In the genomic region with DNA sequence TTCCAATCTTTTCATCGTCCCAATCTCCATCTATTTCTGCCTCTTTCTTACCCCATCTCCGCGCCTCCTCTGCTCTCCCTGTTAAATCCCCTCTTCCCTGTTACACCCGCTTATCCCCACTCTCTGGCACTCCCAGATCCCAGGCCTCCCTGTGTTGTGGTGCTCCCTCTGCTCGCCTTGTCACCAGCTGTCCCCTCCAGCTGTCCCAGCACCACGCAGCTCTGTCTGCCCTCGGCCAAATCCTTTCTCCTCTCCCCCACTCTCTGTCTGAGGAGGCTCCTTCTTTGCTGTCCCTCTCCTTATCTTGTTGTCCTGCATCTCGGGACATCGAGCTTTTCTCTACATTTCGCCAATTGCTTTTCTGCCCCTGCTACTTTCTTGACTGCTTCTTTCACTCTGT, we compare ENCODE assay signal across 8 cellular contexts. TPM values are rescaled to one million over a fixed set of nuclear protein-coding genes. Genes with fewer than 3 reads are reported as not detected.
DNase-seq lines count a peak whose midpoint lies in the region.

No MANE protein-coding gene starts in this region.

- H2BK12ac ChIP-seq in neuronal stem cell (ENCODE audit: low read length) = no peak overlapping the region

- no peak overlapping the region for H3K18ac ChIP-seq in neuronal stem cell (ENCODE audit: low read length)

- no peak overlapping the region for H2BK15ac ChIP-seq in neuronal stem cell (ENCODE audit: low read length)

- no peak overlapping the region for H2AK5ac ChIP-seq in neuronal stem cell (ENCODE audit: low read depth, low read length)

- H3K4me1 ChIP-seq in effector memory CD4-positive, alpha-beta T cell (ENCODE audit: control insufficient read depth, insufficient read depth, low read length, poor library complexity, severe bottlenecking) = peaks cover 18% of the 10 kb centered on the region
- peaks cover 0 to 4% of the 10 kb centered on the region in 2 donors for H3K4me1 ChIP-seq in neuronal stem cell (ENCODE audit: control insufficient read depth in 2 of 2, insufficient read depth in 1 of 2, low read depth in 1 of 2, low read length in 2 of 2)

- 100% methylated on average over 3 of the region's 10 CpGs; no CpG with 5 or more reads in 1 of the 2 donors for WGBS in neuronal stem cell (ENCODE audit: extremely low coverage in 2 of 2, insufficient read length in 2 of 2, insufficient replicate concordance in 1 of 2), 2 donors

- DNase-seq in DMS 273 treated with DMSO at 0.1 percent for 48 hours (lab: John Stamatoyannopoulos, UW) (peak; percentile 21), NCI-H2171 (lab: John Stamatoyannopoulos, UW) (peak; percentile 0), neuronal stem cell (ENCODE audit: low spot score) (peak; percentile 5), putamen (ENCODE audit: low spot score) (no peak), OCI-M2 (lab: John Stamatoyannopoulos, UW; ENCODE audit: unreplicated experiment) (no peak), AG08395 (ENCODE audit: low spot score) (no peak), 8988T (no peak)
- DNase-seq in effector memory CD4-positive, alpha-beta T cell = no peak

- peak overlapping the region; percentile 86 for H3K4me2 ChIP-seq in neuronal stem cell (ENCODE audit: insufficient read depth, low read length, poor library complexity, severe bottlenecking)

- H3K79me1 ChIP-seq in neuronal stem cell (ENCODE audit: low read depth, low read length) = peaks cover 3% of the 10 kb centered on the region

- no peak overlapping the region for H3K4ac ChIP-seq in neuronal stem cell (ENCODE audit: low read length)

- H3K27me3 ChIP-seq in effector memory CD4-positive, alpha-beta T cell (replicated peaks; ENCODE audit: control insufficient read depth, insufficient read depth, low read length, poor library complexity, severe bottlenecking) = no peaks in the 10 kb centered on the region
- H3K27me3 ChIP-seq in neuronal stem cell (ENCODE audit: control insufficient read depth in 3 of 3, insufficient read depth in 3 of 3, low read depth in 1 of 3, low read length in 3 of 3) = no peaks in the 10 kb centered on the region

- H3K27ac ChIP-seq in effector memory CD4-positive, alpha-beta T cell (ENCODE audit: insufficient read depth, low read length, poor library complexity, severe bottlenecking) = peak overlapping the region; percentile 80
- no peak overlapping the region for H3K27ac ChIP-seq in neuronal stem cell (replicated peaks; ENCODE audit: low read length)

- peak overlapping the region; percentile 85 for H3K4me3 ChIP-seq in effector memory CD4-positive, alpha-beta T cell (ENCODE audit: insufficient read depth, low read depth, low read length, poor library complexity, severe bottlenecking)
- H3K4me3 ChIP-seq in neuronal stem cell (ENCODE audit: low read length in 2 of 2) = peak overlapping the region; percentile 90 to 100

- no peak overlapping the region for H4K91ac ChIP-seq in neuronal stem cell (ENCODE audit: low read depth, low read length, poor library complexity)

- H3K9ac ChIP-seq in neuronal stem cell (ENCODE audit: low read depth, low read length, poor library complexity) = no peak overlapping the region

- H3K36me3 ChIP-seq in effector memory CD4-positive, alpha-beta T cell (ENCODE audit: control insufficient read depth, insufficient read depth, low read length) = peaks cover 9% of the 10 kb centered on the region
- peaks cover 5 to 33% of the 10 kb centered on the region in 2 donors for H3K36me3 ChIP-seq in neuronal stem cell (replicated peaks in 1 of 2; ENCODE audit: control insufficient read depth in 2 of 2, insufficient read depth in 2 of 2, low read length in 2 of 2)

- H3K14ac ChIP-seq in neuronal stem cell (ENCODE audit: low read length) = no peak overlapping the region

- H4K8ac ChIP-seq in neuronal stem cell (ENCODE audit: low read depth, low read length) = no peak overlapping the region

- H2AFZ ChIP-seq in neuronal stem cell (ENCODE audit: low read length) = no peak overlapping the region

- H3K9me3 ChIP-seq in effector memory CD4-positive, alpha-beta T cell (ENCODE audit: control insufficient read depth, low read length) = no peaks in the 10 kb centered on the region
- H3K9me3 ChIP-seq in neuronal stem cell (replicated peaks in 1 of 2; ENCODE audit: control insufficient read depth in 2 of 2, insufficient read depth in 1 of 2, low read depth in 1 of 2, low read length in 2 of 2) = peaks cover 0 to 15% of the 10 kb centered on the region in 2 donors

- H2BK5ac ChIP-seq in neuronal stem cell (ENCODE audit: low read length) = no peak overlapping the region

- H3K23ac ChIP-seq in neuronal stem cell (ENCODE audit: low read depth, low read length, poor library complexity) = peak overlapping the region; percentile 22

- H2BK120ac ChIP-seq in neuronal stem cell (ENCODE audit: low read depth, low read length) = no peak overlapping the region

RNA-seq across cellular contexts. Expression of a gene that starts 1.0 kb away (rescaled TPM):
- polyA plus RNA-seq in neuronal stem cell (2013, experiment 1 of 2) = 14.8 TPM
- polyA plus RNA-seq in neuronal stem cell (2013, experiment 2 of 2) = 15.4 TPM

RNA-seq across cellular contexts. Expression of a gene that starts 30.5 kb away (rescaled TPM):
- 17.2 TPM for polyA plus RNA-seq in neuronal stem cell (2013, experiment 1 of 2)
- polyA plus RNA-seq in neuronal stem cell (2013, experiment 2 of 2) = 18.0 TPM

RNA-seq across cellular contexts. Expression of a gene that starts 56.7 kb away (rescaled TPM):
- polyA plus RNA-seq in neuronal stem cell (2013, experiment 1 of 2) = 5.8 TPM
- 5.5 TPM for polyA plus RNA-seq in neuronal stem cell (2013, experiment 2 of 2)

RNA-seq across cellular contexts. Expression of a gene that starts 57.6 kb away (rescaled TPM):
- polyA plus RNA-seq in neuronal stem cell (2013, experiment 1 of 2) = 0.03 TPM
- polyA plus RNA-seq in neuronal stem cell (2013, experiment 2 of 2) = not detected

Comparison
In these comparisons a context has a peak if more than half of its experiments do, and no peak if none do; other contexts are left out.
1. DNase-seq: peak in DMS 273 treated with DMSO at 0.1 percent for 48 hours (single experiment), NCI-H2171 (single experiment) and neuronal stem cell (single experiment); none in effector memory CD4-positive, alpha-beta T cell (0 of 3), putamen (single experiment), OCI-M2 (single experiment), AG08395 (single experiment) and 8988T (single experiment).